In genomic region chr5:73705364-73705763, GRCh38 we compare ENCODE assay signal across 18 cellular contexts.
"Had no signal": no experiment of that assay in that cellular context is flagged by ENCODE, and none has a peak within 500 bp of the region (broad histone marks: within the 10 kb centered on the region; RNA-seq: fewer than 3 reads in every experiment).

No MANE protein-coding gene starts in this region.

- H3K9ac ChIP-seq: parathyroid adenoma had no signal

- DNase-seq: activated CD4-positive, alpha-beta T cell treated with anti-CD3 and anti-CD28 coated beads for 4 hours; activated CD8-positive, alpha-beta memory T cell treated with anti-CD3 and anti-CD28 coated beads, Interleukin-2, amount 50 U/mL, for 4 hours; activated CD8-positive, alpha-beta T cell treated with anti-CD3 and anti-CD28 coated beads, Interleukin-2, amount 10 ng/mL, durations not matched to agents 7 days and 5 days; activated gamma-delta T cell treated with Interleukin-2 at 50 U/mL for 16 hours; activated T-cell treated with anti-CD3 and anti-CD28 coated beads, Interleukin-2, amount 50 U/mL, for 48 hours; amniotic stem cell; body of pancreas; effector CD8-positive, alpha-beta T cell; erythroblast; mammary epithelial cell; naive B cell had no signal

- H3K36me3 Mint-ChIP-seq: activated naive CD8-positive, alpha-beta T cell; stimulated activated effector memory CD8-positive, alpha-beta T cell treated with anti-CD3 and anti-CD28 coated beads, Interleukin-12 subunit alpha, Interleukin-12 subunit beta, amount 100 ng/mL, for 72 hours had no signal

- H3K27ac ChIP-seq: body of pancreas, gastroesophageal sphincter, parathyroid adenoma, thoracic aorta had no signal

- H3K27me3 ChIP-seq: body of pancreas, gastroesophageal sphincter had no signal

- H2AFZ ChIP-seq: parathyroid adenoma had no signal

- H3K4me3 ChIP-seq: body of pancreas, gastroesophageal sphincter, thoracic aorta had no signal

- H3K4me3 Mint-ChIP-seq: activated CD8-positive, alpha-beta T cell treated with anti-CD3 and anti-CD28 coated beads, Interleukin-2, amount 10 ng/mL, durations not matched to agents 7 days and 5 days; activated naive CD8-positive, alpha-beta T cell; central memory CD8-positive, alpha-beta T cell; naive B cell; stimulated activated effector memory CD8-positive, alpha-beta T cell treated with anti-CD3 and anti-CD28 coated beads, Interleukin-12 subunit alpha, Interleukin-12 subunit beta, amount 100 ng/mL, for 72 hours; WTC11 had no signal

- H3K4me1 ChIP-seq: gastroesophageal sphincter, parathyroid adenoma had no signal

- H3K79me2 ChIP-seq: parathyroid adenoma had no signal

- H3K36me3 ChIP-seq: gastroesophageal sphincter, thoracic aorta had no signal

- H3K27ac Mint-ChIP-seq: activated CD8-positive, alpha-beta T cell treated with anti-CD3 and anti-CD28 coated beads, Interleukin-2, amount 10 ng/mL, durations not matched to agents 7 days and 5 days; activated naive CD8-positive, alpha-beta T cell; stimulated activated effector memory CD8-positive, alpha-beta T cell treated with anti-CD3 and anti-CD28 coated beads, Interleukin-12 subunit alpha, Interleukin-12 subunit beta, amount 100 ng/mL, for 72 hours; WTC11 had no signal

- H3K27me3 Mint-ChIP-seq: central memory CD8-positive, alpha-beta T cell had no signal

- H3K4me1 Mint-ChIP-seq: central memory CD8-positive, alpha-beta T cell; naive B cell; stimulated activated effector memory CD8-positive, alpha-beta T cell treated with anti-CD3 and anti-CD28 coated beads, Interleukin-12 subunit alpha, Interleukin-12 subunit beta, amount 100 ng/mL, for 72 hours; WTC11 had no signal

- H3K9me3 ChIP-seq: body of pancreas, thoracic aorta had no signal

- H3K9me3 Mint-ChIP-seq: central memory CD8-positive, alpha-beta T cell; stimulated activated effector memory CD8-positive, alpha-beta T cell treated with anti-CD3 and anti-CD28 coated beads, Interleukin-12 subunit alpha, Interleukin-12 subunit beta, amount 100 ng/mL, for 72 hours had no signal
